7 cellular contexts compared by ENCODE assay signal in the genomic region with DNA sequence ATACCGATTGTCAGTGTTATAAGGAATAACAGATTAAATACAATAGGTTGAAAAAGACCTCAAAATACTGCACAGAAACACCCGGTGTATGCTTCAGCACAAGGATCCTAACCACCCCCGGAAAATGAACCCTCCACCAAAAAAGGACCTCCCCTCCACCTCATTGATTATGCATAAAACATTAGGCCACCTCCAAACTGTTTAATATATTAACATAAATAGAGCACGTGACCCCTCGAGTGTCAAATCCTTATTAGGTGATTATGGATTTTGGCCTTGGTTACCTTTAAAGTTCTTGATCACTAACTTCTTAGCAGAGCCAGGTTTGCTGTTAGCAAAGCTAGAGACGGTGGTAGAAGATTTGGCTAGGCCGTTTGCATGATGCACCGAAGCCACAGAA. TPM values are rescaled to one million over a fixed set of nuclear protein-coding genes. Genes with fewer than 3 reads are reported as not detected.
DNase-seq lines count a peak whose midpoint lies in the region; ATAC-seq, FAIRE-seq and TF ChIP-seq lines count a peak whose summit lies in the region.

No MANE protein-coding gene starts in this region.

- peaks cover 0 to 3% of the 10 kb centered on the region in 2 experiments; a peak in 1 of 4 replicates for H3K36me3 ChIP-seq in GM12878 (ENCODE audit: control insufficient read depth in 2 of 2, insufficient read depth in 2 of 2, low read length in 1 of 2)
- no peaks in the 10 kb centered on the region for H3K36me3 ChIP-seq in vagina

- peak overlapping the region; percentile 98 for H3K27ac Mint-ChIP-seq in memory B cell

- no peaks in the 10 kb centered on the region for H3K27me3 Mint-ChIP-seq in memory B cell

- 16% methylated on average over 8 of the region's 8 CpGs for WGBS in GM12878 (ENCODE audit: insufficient coverage, insufficient replicate concordance, low lambda C conversion rate, missing lambda C conversion rate)

- BruUV-seq in GM12878 (replicated peaks; lab: Mats Ljungman, UMichigan), result no TSS peak

- intact Hi-C loops in GM12878 (cut with micrococcal nuclease; ENCODE audit: unreplicated experiment) (loop anchor here (1.0 kb wide), 1 partner anchor 45 kb away; a partner anchor contains a TSS), vagina (cut with DNase I) (loop anchor here (5.0 kb wide), 1 partner anchor 43 kb away; a partner anchor contains a TSS)

- SMC1A ChIA-PET in GM12878 (lab: Charles Lee; ENCODE audit: uncharacterized antibody, unreplicated experiment), result interaction anchor here (0.9 to 2.7 kb wide), 2 partner anchors 194 to 196 kb away, joined by 3 to 10 read pairs; no protein-coding TSS in a partner anchor

- H3K4me3 ChIP-seq in GM12878, result peak overlapping the region; percentile 67
- peak overlapping the region; percentile 52 to 61 for H3K4me3 ChIP-seq in vagina

- CTCF ChIA-PET in GM12878 (lab: Yijun Ruan, JAX), result interaction anchor here (0.7 to 1.8 kb wide), 3 partner anchors 74 to 210 kb away, joined by 3 to 7 read pairs (median 3); no protein-coding TSS in a partner anchor

- H3K4me2 ChIP-seq in GM12878 (ENCODE audit: control insufficient read depth, insufficient read depth), result peak overlapping the region; percentile 75

- H3K79me2 ChIP-seq in GM12878 (ENCODE audit: control insufficient read depth, insufficient read depth, low read length), result peaks cover 36% of the 10 kb centered on the region

- H3K9me3 ChIP-seq in GM12878 (replicated peaks; ENCODE audit: control insufficient read depth, insufficient read depth, low read length), result no peaks in the 10 kb centered on the region
- H3K9me3 ChIP-seq in vagina, result no peaks in the 10 kb centered on the region

- H3K4me1 Mint-ChIP-seq in memory B cell, result peaks cover 10% of the 10 kb centered on the region

- FAIRE-seq in GM12891 (lab: Jason Lieb, UNC) (no peak), GM12878 (lab: Jason Lieb, UNC) (no peak)

- peak overlapping the region; percentile 100 for H3K4me3 Mint-ChIP-seq in memory B cell

- no peaks in the 10 kb centered on the region for H3K4me1 ChIP-seq in GM12878 (ENCODE audit: control insufficient read depth, insufficient read depth, low read length)
- peaks cover 8% of the 10 kb centered on the region for H3K4me1 ChIP-seq in vagina

- in situ Hi-C loops in GM12878 (cut with MboI), result no loop called here

- TF ChIP-seq RAD21 in GM12878 (IDR thresholded peaks at IDR 0.05; ENCODE audit: insufficient read depth, low read depth, low read length), result no peak

- peak overlapping the region; percentile 74 for H3K9ac ChIP-seq in GM12878 (ENCODE audit: control insufficient read depth, insufficient read depth, low read length)

- H3K36me3 Mint-ChIP-seq in memory B cell, result peaks cover 2% of the 10 kb centered on the region

- ATAC-seq in GM12878 (peak; percentile 9; the same call in 2 of the 3 replicates), memory B cell (ENCODE audit: low read depth) (no peak)

- RAD21 ChIA-PET in GM12878 (lab: Charles Lee; ENCODE audit: unreplicated experiment), result interaction anchor here (2.7 to 3.0 kb wide), 2 partner anchors 44 to 59 kb away, joined by 12 to 17 read pairs; a partner anchor contains a TSS

- no peak for TF ChIP-seq POLR2A in GM12891 (IDR thresholded peaks at IDR 0.05; ENCODE audit: low read depth, low read length)
- no peak for TF ChIP-seq POLR2A in GM12878 (IDR thresholded peaks at IDR 0.05; ENCODE audit: low read depth, low read length)
- no peak for TF ChIP-seq POLR2A in vagina (IDR thresholded peaks at IDR 0.05)

- no peak for TF ChIP-seq EP300 in GM12878 (IDR thresholded peaks at IDR 0.05; ENCODE audit: borderline replicate concordance in 1 of 2, control insufficient read depth in 1 of 2, low read depth in 2 of 2, low read length in 2 of 2)

- H4K20me1 ChIP-seq in GM12878 (ENCODE audit: control insufficient read depth, insufficient read depth), result no peaks in the 10 kb centered on the region

- H3K27ac ChIP-seq in GM12878 (ENCODE audit: control insufficient read depth, insufficient read depth) (peak overlapping the region; percentile 85), vagina (peak overlapping the region; percentile 98)

- POLR2A ChIA-PET in GM12878 (lab: Charles Lee), result interaction anchor here (0.7 to 2.3 kb wide), 3 partner anchors 21 to 193 kb away, joined by 3 to 5 read pairs (median 4); no protein-coding TSS in a partner anchor

- no peak for DNase-seq in GM12891 (ENCODE audit: insufficient read length, low spot score)
- peak; percentile 44 for DNase-seq in NCI-H146 (lab: John Stamatoyannopoulos, UW)
- DNase-seq in GM12878 (ENCODE audit: low read depth, low spot score), result no peak
- no peak for DNase-seq in memory B cell (ENCODE audit: low spot score in 2 of 2)
- DNase-seq in vagina (ENCODE audit: extremely low spot score in 2 of 2), result no peak
- no peak for DNase-seq in NCI-H187 treated with DMSO at 0.1 percent for 48 hours (lab: John Stamatoyannopoulos, UW)
- no peak for DNase-seq in midbrain (lab: John Stamatoyannopoulos, UW)

- no peaks in the 10 kb centered on the region for H3K9me3 Mint-ChIP-seq in memory B cell

- no peaks in the 10 kb centered on the region for H3K27me3 ChIP-seq in GM12878 (replicated peaks in 1 of 2; ENCODE audit: control insufficient read depth in 2 of 2, insufficient read depth in 2 of 2, low read length in 1 of 2)
- no peaks in the 10 kb centered on the region for H3K27me3 ChIP-seq in vagina

- H2AFZ ChIP-seq in GM12878 (ENCODE audit: control insufficient read depth, low read depth, low read length), result no peak overlapping the region

- TF ChIP-seq CTCF in GM12878 (IDR thresholded peaks at IDR 0.05 in 2 of 3, conservative IDR thresholded peaks at IDR 0.05 in 1 of 3; ENCODE audit: control insufficient read depth in 2 of 3, extremely low read depth in 1 of 3, insufficient read depth in 1 of 3, low read depth in 3 of 3, low read length in 3 of 3) (no peak), vagina (IDR thresholded peaks at IDR 0.05) (no peak)

TF ChIP-seq in GM12891, 5 proteins besides CTCF, POLR2A, EP300 and RAD21:
- no peak for TF ChIP-seq SPI1 (IDR thresholded peaks at IDR 0.05; ENCODE audit: low read depth, low read length)
- peak; percentile 51; the same call in 1 of the 2 replicates for TF ChIP-seq POU2F2 (IDR thresholded peaks at IDR 0.05; ENCODE audit: low read depth, low read length)

TF ChIP-seq in GM12878, 131 proteins besides CTCF, POLR2A, EP300 and RAD21 (continues in another document):
- TF ChIP-seq RBBP5 (conservative IDR thresholded peaks at IDR 0.05) (no peak), RCOR1 (conservative IDR thresholded peaks at IDR 0.05; ENCODE audit: low read depth, low read length) (no peak), MEF2A (IDR thresholded peaks at IDR 0.05; ENCODE audit: insufficient read depth, low read depth, low read length) (no peak), ZNF622 (IDR thresholded peaks at IDR 0.05) (no peak), TBL1XR1 (IDR thresholded peaks at IDR 0.05; ENCODE audit: low read depth, low read length) (no peak), SREBF1 (IDR thresholded peaks at IDR 0.05; ENCODE audit: low read length) (no peak), CREM (IDR thresholded peaks at IDR 0.05; ENCODE audit: low read depth) (no peak), SREBF2 (IDR thresholded peaks at IDR 0.05; ENCODE audit: low read length) (no peak)
- TF ChIP-seq, protein P1, sequence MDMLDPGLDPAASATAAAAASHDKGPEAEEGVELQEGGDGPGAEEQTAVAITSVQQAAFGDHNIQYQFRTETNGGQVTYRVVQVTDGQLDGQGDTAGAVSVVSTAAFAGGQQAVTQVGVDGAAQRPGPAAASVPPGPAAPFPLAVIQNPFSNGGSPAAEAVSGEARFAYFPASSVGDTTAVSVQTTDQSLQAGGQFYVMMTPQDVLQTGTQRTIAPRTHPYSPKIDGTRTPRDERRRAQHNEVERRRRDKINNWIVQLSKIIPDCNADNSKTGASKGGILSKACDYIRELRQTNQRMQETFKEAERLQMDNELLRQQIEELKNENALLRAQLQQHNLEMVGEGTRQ (IDR thresholded peaks at IDR 0.05; ENCODE audit: borderline replicate concordance, low read depth, low read length), result peak; percentile 16; the same call in 1 of the 2 replicates

RNA-seq across cellular contexts. Expression of a gene that starts 1.0 kb away (rescaled TPM):
- polyA plus RNA-seq in GM12891 (2012; ENCODE audit: low read depth, missing spikeins), result 16.1 TPM
- 36.5 and 39.8 TPM in 2 replicates for total RNA-seq in GM12878 (2013; cell fraction: nucleolus; rRNA removed)
- total RNA-seq in GM12878 (2014; rRNA removed) (14.3 and 17.2 TPM in 2 replicates), GM12878 (2014; rRNA removed; fragmentation: Illumina TruSeq; extraction: Trizol) (26.3 and 28.0 TPM in 2 replicates), GM12878 (2021) (29.0 and 31.4 TPM in 2 replicates), vagina (31.7 TPM)
- 12.8 TPM for polyA plus RNA-seq in GM12878 (2011; ENCODE audit: low read depth)
- polyA plus RNA-seq in GM12878 (2011; rRNA removed) (37.3 and 59.3 TPM in 2 replicates), GM12878 (2014; fragmentation: Illumina TruSeq; extraction: Trizol) (28.6 and 38.4 TPM in 2 replicates), GM12878 (2014; fragmentation: Nextera tagmentation; extraction: Ambion mirVana) (10 to 100 TPM; 11.0 to 12.1 TPM), GM12878 (2014; rRNA removed) (16.4 and 18.0 TPM in 2 replicates), GM12878 (2016; fragmentation: Nextera tagmentation; extraction: Ambion mirVana) (10 to 100 TPM; 23.7 to 25.2 TPM)
- 18.1 and 20.5 TPM in 2 replicates for polyA plus RNA-seq in GM12878 (2011; cell fraction: cytosol; rRNA removed)
- polyA plus RNA-seq in GM12878 (2011; cell fraction: nucleus; rRNA removed), result 30.1 and 40.4 TPM in 2 replicates
- 20.1 and 27.4 TPM in 2 replicates for polyA plus RNA-seq in GM12878 (2012)
- polyA minus RNA-seq in GM12878 (2011; rRNA and poly(A)+ RNA removed), result 83.5 and 90.0 TPM in 2 replicates
- polyA minus RNA-seq in GM12878 (2011; cell fraction: cytosol; rRNA and poly(A)+ RNA removed), result 17.2 and 18.8 TPM in 2 replicates
- polyA minus RNA-seq in GM12878 (2011; cell fraction: nucleus; rRNA and poly(A)+ RNA removed), result 12.8 and 15.6 TPM in 2 replicates

RNA-seq across cellular contexts. Expression of a gene that starts 44.1 kb away (rescaled TPM):
- polyA plus RNA-seq in GM12891 (2012; ENCODE audit: low read depth, missing spikeins), result 90.1 TPM
- total RNA-seq in GM12878 (2013; cell fraction: nucleolus; rRNA removed), result 29.4 and 37.0 TPM in 2 replicates
- total RNA-seq in GM12878 (2014; rRNA removed) (59.5 and 65.3 TPM in 2 replicates), GM12878 (2014; rRNA removed; fragmentation: Illumina TruSeq; extraction: Trizol) (95.5 and 99.6 TPM in 2 replicates), GM12878 (2021) (65.3 and 70.1 TPM in 2 replicates), vagina (6.1 TPM)
- polyA plus RNA-seq in GM12878 (2011; ENCODE audit: low read depth), result 55.7 TPM
- polyA plus RNA-seq in GM12878 (2011; rRNA removed) (116 and 165 TPM in 2 replicates), GM12878 (2014; fragmentation: Illumina TruSeq; extraction: Trizol) (114 and 141 TPM in 2 replicates), GM12878 (2014; fragmentation: Nextera tagmentation; extraction: Ambion mirVana) (100 to 1,000 TPM; 214 to 238 TPM), GM12878 (2014; rRNA removed) (61.7 and 74.6 TPM in 2 replicates), GM12878 (2016; fragmentation: Nextera tagmentation; extraction: Ambion mirVana) (100 to 1,000 TPM; 215 TPM)
- 37.9 and 38.0 TPM in 2 replicates for polyA plus RNA-seq in GM12878 (2011; cell fraction: cytosol; rRNA removed)
- 26.6 and 27.3 TPM in 2 replicates for polyA plus RNA-seq in GM12878 (2011; cell fraction: nucleus; rRNA removed)
- polyA plus RNA-seq in GM12878 (2012), result 67.0 and 78.1 TPM in 2 replicates
- polyA minus RNA-seq in GM12878 (2011; rRNA and poly(A)+ RNA removed), result 14.5 and 23.4 TPM in 2 replicates
- 8.5 and 8.8 TPM in 2 replicates for polyA minus RNA-seq in GM12878 (2011; cell fraction: cytosol; rRNA and poly(A)+ RNA removed)
- 8.0 and 13.9 TPM in 2 replicates for polyA minus RNA-seq in GM12878 (2011; cell fraction: nucleus; rRNA and poly(A)+ RNA removed)
